Comparison of ENCODE assay signal across 24 cellular contexts in the genomic region with DNA sequence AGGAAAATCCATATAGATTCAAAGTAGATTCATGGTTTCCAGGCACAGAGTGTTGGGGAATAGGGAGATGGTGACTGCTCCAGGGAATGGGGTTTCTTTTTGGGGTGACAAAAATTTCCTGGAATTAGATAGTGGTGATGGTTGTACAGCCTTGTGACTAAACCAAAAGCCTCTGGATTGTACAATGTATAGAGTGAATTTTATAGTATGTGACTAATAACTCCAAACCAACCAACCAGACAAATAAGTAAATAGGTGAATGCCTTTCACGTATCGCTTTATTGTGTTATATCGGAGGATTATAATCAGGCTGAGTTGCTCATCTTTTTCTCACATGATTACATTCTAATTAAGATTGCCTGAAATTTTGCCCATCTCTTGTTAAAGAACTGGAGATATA. TPM values are rescaled to one million over a fixed set of nuclear protein-coding genes. Genes with fewer than 3 reads are reported as not detected.
"Had no signal": no experiment of that assay in that cellular context is flagged by ENCODE, and none has a peak within 500 bp of the region (broad histone marks: within the 10 kb centered on the region; RNA-seq: fewer than 3 reads in every experiment).

No MANE protein-coding gene starts in this region.

- H3K9me3 ChIP-seq: MG63, Peyer's patch, SJSA1, SK-N-SH had no signal

- H3K27ac ChIP-seq: Peyer's patch, SJSA1 had no signal

- H3K9ac ChIP-seq: SK-N-SH had no signal

- H3K4me3 ChIP-seq: MG63, Peyer's patch, SJSA1 had no signal

- H3K4me2 ChIP-seq: SK-N-SH had no signal

- H3K27me3 ChIP-seq: MG63, Peyer's patch, SJSA1 had no signal

- DNase-seq: MG63, NCI-H1048, NCI-H1092 treated with DMSO at 0.1 percent for 48 hours, NCI-H1105 treated with DMSO at 0.1 percent for 48 hours, NCI-H1436 treated with DMSO at 0.1 percent for 48 hours, NCI-H1694 treated with DMSO at 0.1 percent for 48 hours, NCI-H187 treated with DMSO at 0.1 percent for 48 hours, NCI-H2029, NCI-H2171 treated with DMSO at 0.1 percent for 48 hours, NCI-H2227 treated with DMSO at 0.1 percent for 48 hours, NCI-H345, NCI-H446, NCI-H510A treated with DMSO at 0.1 percent for 48 hours, NCI-H524 treated with DMSO at 0.1 percent for 48 hours, NCI-H526 treated with DMSO at 0.1 percent for 48 hours, NCI-H82, Peyer's patch, Right ventricle myocardium superior, RPMI8226, SHP77 treated with DMSO at 0.1 percent for 48 hours, SK-N-SH, SW 1271 had no signal

- H3K4me1 ChIP-seq: Peyer's patch, SJSA1 had no signal

- H3K36me3 ChIP-seq: MG63, Peyer's patch, SJSA1 had no signal

RNA-seq across cellular contexts. Expression of gene SMCO2, which starts 52.8 kb away (rescaled TPM):
- total RNA-seq: OCI-LY7, Peyer's patch, Right ventricle myocardium superior, SJSA1 had no signal
